8 cellular contexts compared by ENCODE assay signal in the genomic region with DNA sequence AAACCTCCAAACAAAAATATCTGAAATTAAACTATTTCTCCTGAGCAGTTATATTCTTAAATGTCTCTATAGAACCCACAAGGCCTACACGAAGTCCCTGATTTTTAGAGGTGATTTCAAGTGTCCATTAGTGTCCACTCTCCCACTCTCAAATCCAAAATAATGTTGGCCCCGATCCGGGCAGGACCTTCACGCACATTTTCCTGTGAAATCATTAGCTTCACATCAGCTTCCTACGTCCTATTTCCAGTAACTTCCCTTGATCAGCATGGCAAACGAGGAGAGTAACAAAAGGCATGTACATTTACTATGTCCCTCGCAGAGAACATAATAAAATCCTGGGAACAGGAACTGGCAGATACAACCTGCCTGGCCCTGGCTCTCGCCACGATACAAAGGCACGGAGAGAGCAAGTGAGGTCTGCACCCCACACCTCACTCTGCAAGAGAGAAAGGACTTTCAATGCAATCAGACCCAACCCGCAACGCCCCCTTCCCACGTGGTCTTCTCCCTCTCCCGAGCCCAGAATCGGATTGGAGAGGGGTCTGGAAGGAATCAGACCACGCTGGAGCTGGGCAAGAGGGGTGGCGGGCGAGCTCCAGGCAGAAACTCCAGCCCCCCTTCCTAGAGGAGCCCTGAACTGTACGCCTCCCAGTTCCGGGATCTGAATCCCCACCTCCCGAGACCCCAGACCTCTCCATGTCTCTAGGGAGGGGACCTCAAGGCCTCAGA. TPM values are rescaled to one million over a fixed set of nuclear protein-coding genes. Genes with fewer than 3 reads are reported as not detected.
DNase-seq lines count a peak whose midpoint lies in the region; ATAC-seq, FAIRE-seq and TF ChIP-seq lines count a peak whose summit lies in the region.

No MANE protein-coding gene starts in this region.

- H3K4me3 Mint-ChIP-seq in CD14-positive monocyte (peak overlapping the region; percentile 85 to 92), astrocyte (ENCODE audit: unreplicated experiment) (peak overlapping the region; percentile 97), progenitor cell of endocrine pancreas (ENCODE audit: low read depth) (peak overlapping the region; percentile 87)

- TF ChIP-seq EP300 in Ishikawa (IDR thresholded peaks at IDR 0.05; ENCODE audit: borderline replicate concordance) = no peak

- peak; percentile 27 for ATAC-seq in GM19351 (IDR thresholded peaks at IDR 0.05; ENCODE audit: unreplicated experiment)

- peak overlapping the region; percentile 92 for H2AFZ ChIP-seq in astrocyte (ENCODE audit: low read depth, low read length)

- POLR2A ChIA-PET in RWPE1 (lab: Yijun Ruan, JAX; ENCODE audit: low non-redundant PET) = interaction anchor here (0.6 kb wide), 2 partner anchors 9 to 57 kb away, joined by 3 to 4 read pairs; no protein-coding TSS in a partner anchor

- H3K4me1 ChIP-seq in astrocyte (ENCODE audit: insufficient read depth, low read length) = peaks cover 17% of the 10 kb centered on the region

- H3K27me3 ChIP-seq in astrocyte (ENCODE audit: insufficient read depth, low read length) = no peaks in the 10 kb centered on the region

- CTCF ChIA-PET in RWPE1 (lab: Yijun Ruan, JAX) = interaction anchor here (0.6 to 2.0 kb wide), 3 partner anchors 15 to 81 kb away, joined by 3 to 11 read pairs (median 4); no protein-coding TSS in a partner anchor

- H3K27ac ChIP-seq in RWPE1 (peak overlapping the region; percentile 97), astrocyte (ENCODE audit: low read depth, low read length) (peak overlapping the region; percentile 55)

- H3K27me3 Mint-ChIP-seq in CD14-positive monocyte (ENCODE audit: low read depth in 3 of 3) = peaks cover 0 to 3% (median 3%) of the 10 kb centered on the region in 3 donors
- no peaks in the 10 kb centered on the region for H3K27me3 Mint-ChIP-seq in astrocyte (ENCODE audit: low read depth, unreplicated experiment)
- no peaks in the 10 kb centered on the region for H3K27me3 Mint-ChIP-seq in progenitor cell of endocrine pancreas

- H3K9ac ChIP-seq in astrocyte (ENCODE audit: low read length) = peak overlapping the region; percentile 83

- no peaks in the 10 kb centered on the region for H3K9me3 ChIP-seq in astrocyte (ENCODE audit: insufficient read depth, low read depth, low read length)

- TF ChIP-seq CTCF in CD14-positive monocyte (IDR thresholded peaks at IDR 0.05) (no peak), RWPE1 (conservative IDR thresholded peaks at IDR 0.05; ENCODE audit: low read depth) (no peak), astrocyte (IDR thresholded peaks at IDR 0.05; ENCODE audit: insufficient read depth, low read depth, low read length) (no peak), progenitor cell of endocrine pancreas (IDR thresholded peaks at IDR 0.05; ENCODE audit: unreplicated experiment) (no peak)

- no peak for FAIRE-seq in astrocyte (lab: Jason Lieb, UNC)

- peaks cover 5% of the 10 kb centered on the region for H3K36me3 ChIP-seq in astrocyte (ENCODE audit: insufficient read depth, low read length)

- intact Hi-C loops in CD14-positive monocyte (cut with micrococcal nuclease) = loop anchor here in 1 of 2 donors (5.0 kb wide), 1 partner anchor 49 kb away; a partner anchor contains a TSS

- no peak for TF ChIP-seq RAD21 in Ishikawa (IDR thresholded peaks at IDR 0.05; ENCODE audit: low read depth)

- H3K4me1 Mint-ChIP-seq in CD14-positive monocyte (peaks cover 26% of the 10 kb centered on the region), astrocyte (ENCODE audit: low read depth, unreplicated experiment) (peaks cover 15% of the 10 kb centered on the region), progenitor cell of endocrine pancreas (ENCODE audit: low read depth) (peaks cover 26% of the 10 kb centered on the region)

- H3K27ac Mint-ChIP-seq in CD14-positive monocyte (peak overlapping the region in 4 of 7 donors; percentile 50 to 79 (median 58)), astrocyte (ENCODE audit: unreplicated experiment) (peak overlapping the region; percentile 79), progenitor cell of endocrine pancreas (peak overlapping the region; percentile 99)

- peaks cover 0 to 4% of the 10 kb centered on the region in 2 donors for H3K36me3 Mint-ChIP-seq in CD14-positive monocyte
- peaks cover 3% of the 10 kb centered on the region for H3K36me3 Mint-ChIP-seq in astrocyte (ENCODE audit: low read depth, unreplicated experiment)
- no peaks in the 10 kb centered on the region for H3K36me3 Mint-ChIP-seq in progenitor cell of endocrine pancreas (ENCODE audit: insufficient read depth)

- H3K9me3 Mint-ChIP-seq in CD14-positive monocyte (no peaks in the 10 kb centered on the region), astrocyte (ENCODE audit: unreplicated experiment) (no peaks in the 10 kb centered on the region), progenitor cell of endocrine pancreas (ENCODE audit: low read depth) (no peaks in the 10 kb centered on the region)

- H4K20me1 ChIP-seq in astrocyte (ENCODE audit: insufficient read depth, low read length) = peaks cover 33% of the 10 kb centered on the region

- H3K4me2 ChIP-seq in astrocyte (ENCODE audit: low read length) = peak overlapping the region; percentile 97

- peak overlapping the region; percentile 86 for H3K4me3 ChIP-seq in astrocyte (ENCODE audit: insufficient read depth, low read depth, low read length)

- DNase-seq in CD14-positive monocyte (ENCODE audit: low spot score) (no peak), RWPE1 (ENCODE audit: low spot score) (peak; percentile 62), astrocyte (ENCODE audit: low read depth) (peak; percentile 60), hepatic stellate cell (ENCODE audit: low spot score) (peak; percentile 64), progenitor cell of endocrine pancreas (ENCODE audit: low spot score, unreplicated experiment) (peak; percentile 60), kidney glomerular epithelial cell (lab: John Stamatoyannopoulos, UW) (no peak)

- H3K79me2 ChIP-seq in astrocyte (ENCODE audit: insufficient read depth, low read length) = peaks cover 55% of the 10 kb centered on the region

TF ChIP-seq in Ishikawa, 13 proteins besides CTCF, POLR2A, EP300 and RAD21:
- TF ChIP-seq EGR1 (IDR thresholded peaks at IDR 0.05) (no peak), NFIC (IDR thresholded peaks at IDR 0.05) (no peak), ZBTB7A (IDR thresholded peaks at IDR 0.05; ENCODE audit: low read depth) (0 out of 2 replicates have a peak, but pooled peaks have one; percentile 45)
- TF ChIP-seq, protein P1, sequence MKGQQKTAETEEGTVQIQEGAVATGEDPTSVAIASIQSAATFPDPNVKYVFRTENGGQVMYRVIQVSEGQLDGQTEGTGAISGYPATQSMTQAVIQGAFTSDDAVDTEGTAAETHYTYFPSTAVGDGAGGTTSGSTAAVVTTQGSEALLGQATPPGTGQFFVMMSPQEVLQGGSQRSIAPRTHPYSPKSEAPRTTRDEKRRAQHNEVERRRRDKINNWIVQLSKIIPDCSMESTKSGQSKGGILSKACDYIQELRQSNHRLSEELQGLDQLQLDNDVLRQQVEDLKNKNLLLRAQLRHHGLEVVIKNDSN (IDR thresholded peaks at IDR 0.05) = peak; percentile 61

RNA-seq across cellular contexts. Expression of a gene that starts 17.5 kb away (rescaled TPM):
- polyA plus RNA-seq in CD14-positive monocyte = not detected
- not detected in 2 replicates for total RNA-seq in astrocyte
- total RNA-seq in progenitor cell of endocrine pancreas = not detected in 2 replicates

RNA-seq across cellular contexts. Expression of a gene that starts 48.4 kb away (rescaled TPM):
- polyA plus RNA-seq in CD14-positive monocyte = 1 to 10 TPM; 3.5 to 4.6 TPM
- total RNA-seq in astrocyte (74.3 and 88.3 TPM in 2 replicates), progenitor cell of endocrine pancreas (105 and 111 TPM in 2 replicates)

RNA-seq across cellular contexts. Expression of a gene that starts 48.4 kb away (rescaled TPM):
- 1 to 10 TPM; 2.9 to 4.3 TPM for polyA plus RNA-seq in CD14-positive monocyte
- total RNA-seq in astrocyte = 14.0 TPM in 2 replicates
- total RNA-seq in progenitor cell of endocrine pancreas = 31.2 and 31.5 TPM in 2 replicates

Comparison
In these comparisons a context has a peak if more than half of its experiments do, and no peak if none do; other contexts are left out.
1. DNase-seq: peak in RWPE1 (single experiment), astrocyte (single experiment), hepatic stellate cell (single experiment) and progenitor cell of endocrine pancreas (single experiment); none in CD14-positive monocyte (single experiment) and kidney glomerular epithelial cell (single experiment).
2. Peak in every context shown above with its lines, with median percentiles within 50 percentile points of each other: H3K27ac Mint-ChIP-seq and H3K4me3 Mint-ChIP-seq.